Comparison of ENCODE assay signal across 19 cellular contexts in the genomic region with DNA sequence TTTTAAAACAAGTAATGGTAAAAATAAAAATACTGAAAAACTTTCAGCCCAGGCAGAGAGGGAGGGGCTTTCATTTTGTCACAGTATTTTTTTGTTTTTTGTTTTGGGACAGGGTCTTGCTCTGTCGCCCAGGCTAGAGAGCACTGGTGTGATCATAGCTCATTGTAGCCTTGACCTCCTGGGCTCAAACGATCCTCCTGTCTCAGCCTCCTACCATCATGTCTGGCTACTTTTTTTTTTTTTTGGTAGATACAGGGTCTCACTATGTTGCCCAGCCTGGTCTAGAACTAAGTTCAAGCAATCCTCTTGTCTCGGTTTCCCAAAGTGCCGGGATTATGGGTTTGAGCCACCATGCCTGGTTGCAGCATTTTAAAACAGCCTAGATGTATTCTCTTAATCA. TPM values are rescaled to one million over a fixed set of nuclear protein-coding genes. Genes with fewer than 3 reads are reported as not detected.
"Had no signal": no experiment of that assay in that cellular context is flagged by ENCODE, and none has a peak within 500 bp of the region (broad histone marks: within the 10 kb centered on the region; RNA-seq: fewer than 3 reads in every experiment).

No MANE protein-coding gene starts in this region.

- H3K27ac ChIP-seq: ascending aorta, esophagus muscularis mucosa, gastroesophageal sphincter, heart right ventricle, neural progenitor cell, psoas muscle had no signal

- H3K4me1 ChIP-seq: ascending aorta, esophagus muscularis mucosa, gastroesophageal sphincter, psoas muscle had no signal

- H3K27me3 ChIP-seq: ascending aorta, esophagus muscularis mucosa, gastroesophageal sphincter, heart right ventricle, neural progenitor cell had no signal

- H3K4me3 ChIP-seq: ascending aorta, esophagus muscularis mucosa, gastroesophageal sphincter, mucosa of descending colon, neural progenitor cell, psoas muscle, smooth muscle cell had no signal

- H3K9ac ChIP-seq: neural progenitor cell had no signal

- H3K36me3 ChIP-seq: ascending aorta, esophagus muscularis mucosa, gastroesophageal sphincter, heart right ventricle, neural progenitor cell had no signal

- H3K4me2 ChIP-seq: neural progenitor cell, smooth muscle cell had no signal

- ATAC-seq: activated T-cell treated with anti-CD3 and anti-CD28 coated beads, Interleukin-2, amount 50 U/mL, for 72 hours; left ventricle myocardium superior; naive thymus-derived CD4-positive, alpha-beta T cell; psoas muscle; stimulated activated naive CD8-positive, alpha-beta T cell treated with anti-CD3 and anti-CD28 coated beads, Interleukin-15, amount 100 ng/mL, for 72 hours had no signal

- DNase-seq: activated CD4-positive, alpha-beta T cell treated with anti-CD3 and anti-CD28 coated beads, Interleukin-2, amount 10 ng/mL, durations not matched to agents 7 days and 5 days; activated effector memory CD4-positive, alpha-beta T cell treated with anti-CD3 and anti-CD28 coated beads, Interleukin-2, amount 50 U/mL, for 16 hours; activated naive CD4-positive, alpha-beta T cell treated with anti-CD3 and anti-CD28 coated beads, Interleukin-2, amount 50 U/mL, for 16 hours; activated T-cell treated with anti-CD3 and anti-CD28 coated beads, Interleukin-2, amount 50 U/mL, for 72 hours; effector CD8-positive, alpha-beta T cell; heart right ventricle; left ventricle myocardium superior; naive thymus-derived CD4-positive, alpha-beta T cell; stimulated activated CD4-positive, alpha-beta T cell treated with anti-CD3 and anti-CD28 coated beads, Interleukin-4, amount 100 ng/mL, for 1 hour; stimulated activated naive CD8-positive, alpha-beta T cell treated with anti-CD3 and anti-CD28 coated beads, Interleukin-15, amount 100 ng/mL, for 72 hours; T1000 had no signal

- H3K9me3 ChIP-seq: ascending aorta, esophagus muscularis mucosa, gastroesophageal sphincter, heart right ventricle, mucosa of descending colon, psoas muscle had no signal

RNA-seq across cellular contexts. Expression of a gene that starts 40.8 kb away (rescaled TPM):
- total RNA-seq: activated CD8-positive, alpha-beta memory T cell treated with anti-CD3 and anti-CD28 coated beads for 36 hours had no signal
- polyA plus RNA-seq: naive thymus-derived CD4-positive, alpha-beta T cell had no signal
